8 cellular contexts compared by ENCODE assay signal in the genomic region with DNA sequence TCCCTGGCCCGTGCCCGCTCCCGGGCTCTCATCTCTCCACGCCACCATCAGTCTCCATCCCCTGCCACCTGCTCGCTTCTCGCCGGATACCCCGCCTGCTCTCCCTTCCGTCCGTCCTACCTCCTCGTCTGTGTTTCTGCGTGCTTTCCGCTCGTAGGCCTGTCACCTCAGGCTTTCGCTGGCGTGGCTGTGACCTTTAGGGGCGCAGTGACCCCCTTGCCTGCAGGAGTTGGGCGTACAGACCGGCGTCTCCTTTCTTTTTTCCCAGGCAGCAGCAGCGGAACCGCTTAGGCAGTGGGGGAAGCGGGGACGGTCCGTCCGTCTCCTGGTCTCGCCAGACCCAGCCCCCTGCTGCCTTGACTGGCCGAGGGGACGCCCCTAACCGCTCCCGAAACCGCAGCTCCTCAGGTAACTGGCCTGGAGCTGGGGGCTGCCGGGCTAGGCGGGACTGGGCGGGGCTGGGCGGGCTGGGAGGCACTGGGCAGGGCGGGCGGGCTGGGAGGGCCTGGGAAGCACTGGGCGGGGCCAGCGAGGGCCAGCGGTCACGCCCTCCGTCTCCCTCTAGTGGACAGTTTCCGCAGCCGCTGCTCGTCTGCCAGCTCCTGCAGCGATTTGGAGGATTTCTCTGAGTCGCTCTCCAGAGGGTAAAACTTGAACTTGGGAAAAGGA. TPM values are rescaled to one million over a fixed set of nuclear protein-coding genes. Genes with fewer than 3 reads are reported as not detected.
A peak's percentile ranks its signal among the peaks of the same experiment; 100 is the strongest.
DNase-seq lines count a peak whose midpoint lies in the region; FAIRE-seq and TF ChIP-seq lines count a peak whose summit lies in the region.

No MANE protein-coding gene starts in this region.

- H3K36me3 Mint-ChIP-seq in IgD-negative memory B cell (peaks cover under 1% of the 10 kb centered on the region), neural crest cell (ENCODE audit: low read depth) (no peaks in the 10 kb centered on the region)
- peaks cover 14% of the 10 kb centered on the region for H3K36me3 Mint-ChIP-seq in activated T-helper 2 cell treated with anti-CD3 and anti-CD28 coated beads, Interferon-gamma antibody, Interleukin-2, Interleukin-4, amounts not matched to agents 10 μg/mL and 5 μg/mL and 100 μg/mL, durations not matched to agents 14 hours and 24 hours and 36 hours (ENCODE audit: low read depth)
- peaks cover 7% of the 10 kb centered on the region for H3K36me3 Mint-ChIP-seq in stimulated activated naive CD8-positive, alpha-beta T cell treated with anti-CD3 and anti-CD28 coated beads, Interleukin-15, Interleukin-2, amounts not matched to agents 100 ng/mL and 50 ng/mL, for 24 hours (ENCODE audit: low read depth)

- TF ChIP-seq CTCF in Peyer's patch (IDR thresholded peaks at IDR 0.05) (peak in 5 of 6 experiments; percentile 64 to 92 (median 70)), neural crest cell (conservative IDR thresholded peaks at IDR 0.05) (peak; percentile 85)

- H3K27me3 Mint-ChIP-seq in IgD-negative memory B cell (peaks cover 8% of the 10 kb centered on the region), neural crest cell (ENCODE audit: low read depth) (peaks cover 51% of the 10 kb centered on the region)
- peaks cover 18% of the 10 kb centered on the region for H3K27me3 Mint-ChIP-seq in activated T-helper 2 cell treated with anti-CD3 and anti-CD28 coated beads, Interferon-gamma antibody, Interleukin-2, Interleukin-4, amounts not matched to agents 10 μg/mL and 5 μg/mL and 100 μg/mL, durations not matched to agents 14 hours and 24 hours and 36 hours (ENCODE audit: low read depth)
- peaks cover 19% of the 10 kb centered on the region for H3K27me3 Mint-ChIP-seq in stimulated activated naive CD8-positive, alpha-beta T cell treated with anti-CD3 and anti-CD28 coated beads, Interleukin-15, Interleukin-2, amounts not matched to agents 100 ng/mL and 50 ng/mL, for 24 hours

- H3K27me3 ChIP-seq in Peyer's patch, result peaks cover 0 to 12% of the 10 kb centered on the region in 2 donors

- TF ChIP-seq POLR2A in GM12892 (IDR thresholded peaks at IDR 0.05; ENCODE audit: low read depth, low read length), result no peak
- no peak for TF ChIP-seq POLR2A in Peyer's patch (IDR thresholded peaks at IDR 0.05)

- FAIRE-seq in GM12892 (lab: Jason Lieb, UNC), result peak; percentile 92

- peak; percentile 87 for DNase-seq in GM12892 (ENCODE audit: insufficient read length)
- peak; percentile 74 to 91 (median 91) for DNase-seq in Peyer's patch
- peak; percentile 72 for DNase-seq in activated T-helper 2 cell treated with anti-CD3 and anti-CD28 coated beads, Interferon-gamma antibody, Interleukin-2, Interleukin-4, amounts not matched to agents 10 μg/mL and 5 μg/mL and 100 μg/mL, durations not matched to agents 14 hours and 24 hours and 36 hours (ENCODE audit: low spot score)
- peak; percentile 59 for DNase-seq in fibroblast of the conjunctiva (ENCODE audit: low read depth)
- peak; percentile 86 for DNase-seq in neural crest cell (ENCODE audit: low read depth, low spot score)
- DNase-seq in DMS114 treated with DMSO at 0.1 percent for 48 hours (lab: John Stamatoyannopoulos, UW; ENCODE audit: unreplicated experiment), result no peak

- intact Hi-C loops in activated T-helper 2 cell treated with anti-CD3 and anti-CD28 coated beads, Interferon-gamma antibody, Interleukin-2, Interleukin-4, amounts not matched to agents 10 μg/mL and 5 μg/mL and 100 μg/mL, durations not matched to agents 14 hours and 24 hours and 36 hours (cut with micrococcal nuclease), result loop anchor here (5.0 kb wide), 1 partner anchor 199 kb away; a partner anchor contains a TSS

- no peaks in the 10 kb centered on the region for H3K36me3 ChIP-seq in Peyer's patch

- peaks cover 7 to 9% (median 7%) of the 10 kb centered on the region in 3 donors for H3K4me1 Mint-ChIP-seq in IgD-negative memory B cell
- H3K4me1 Mint-ChIP-seq in activated T-helper 2 cell treated with anti-CD3 and anti-CD28 coated beads, Interferon-gamma antibody, Interleukin-2, Interleukin-4, amounts not matched to agents 10 μg/mL and 5 μg/mL and 100 μg/mL, durations not matched to agents 14 hours and 24 hours and 36 hours (ENCODE audit: low read depth), result peaks cover 12% of the 10 kb centered on the region
- peaks cover 20% of the 10 kb centered on the region for H3K4me1 Mint-ChIP-seq in neural crest cell
- peaks cover 17% of the 10 kb centered on the region for H3K4me1 Mint-ChIP-seq in stimulated activated naive CD8-positive, alpha-beta T cell treated with anti-CD3 and anti-CD28 coated beads, Interleukin-15, Interleukin-2, amounts not matched to agents 100 ng/mL and 50 ng/mL, for 24 hours (ENCODE audit: low read depth)

- H3K4me3 Mint-ChIP-seq in IgD-negative memory B cell (peak overlapping the region; percentile 65 to 95 (median 87)), neural crest cell (peak overlapping the region; percentile 77)
- H3K4me3 Mint-ChIP-seq in activated T-helper 2 cell treated with anti-CD3 and anti-CD28 coated beads, Interferon-gamma antibody, Interleukin-2, Interleukin-4, amounts not matched to agents 10 μg/mL and 5 μg/mL and 100 μg/mL, durations not matched to agents 14 hours and 24 hours and 36 hours (ENCODE audit: low read depth), result peak overlapping the region; percentile 85
- H3K4me3 Mint-ChIP-seq in stimulated activated naive CD8-positive, alpha-beta T cell treated with anti-CD3 and anti-CD28 coated beads, Interleukin-15, Interleukin-2, amounts not matched to agents 100 ng/mL and 50 ng/mL, for 24 hours, result peak overlapping the region; percentile 80

- no peaks in the 10 kb centered on the region for H3K9me3 ChIP-seq in Peyer's patch

- peak overlapping the region in 1 of 4 donors; percentile 55 for H3K27ac ChIP-seq in Peyer's patch

- H3K4me1 ChIP-seq in Peyer's patch, result peaks cover 0 to 21% (median 13%) of the 10 kb centered on the region in 4 donors

- H3K4me3 ChIP-seq in Peyer's patch, result peak overlapping the region; percentile 59 to 71 (median 64)

- H3K9me3 Mint-ChIP-seq in IgD-negative memory B cell, result no peaks in the 10 kb centered on the region
- H3K9me3 Mint-ChIP-seq in activated T-helper 2 cell treated with anti-CD3 and anti-CD28 coated beads, Interferon-gamma antibody, Interleukin-2, Interleukin-4, amounts not matched to agents 10 μg/mL and 5 μg/mL and 100 μg/mL, durations not matched to agents 14 hours and 24 hours and 36 hours, result no peaks in the 10 kb centered on the region
- no peaks in the 10 kb centered on the region for H3K9me3 Mint-ChIP-seq in neural crest cell
- H3K9me3 Mint-ChIP-seq in stimulated activated naive CD8-positive, alpha-beta T cell treated with anti-CD3 and anti-CD28 coated beads, Interleukin-15, Interleukin-2, amounts not matched to agents 100 ng/mL and 50 ng/mL, for 24 hours, result no peaks in the 10 kb centered on the region

- H3K27ac Mint-ChIP-seq in IgD-negative memory B cell, result peak overlapping the region in 2 of 3 donors; percentile 85 to 90
- H3K27ac Mint-ChIP-seq in activated T-helper 2 cell treated with anti-CD3 and anti-CD28 coated beads, Interferon-gamma antibody, Interleukin-2, Interleukin-4, amounts not matched to agents 10 μg/mL and 5 μg/mL and 100 μg/mL, durations not matched to agents 14 hours and 24 hours and 36 hours, result peak overlapping the region; percentile 53
- H3K27ac Mint-ChIP-seq in neural crest cell (ENCODE audit: unreplicated experiment), result no peak overlapping the region
- peak overlapping the region; percentile 31 for H3K27ac Mint-ChIP-seq in stimulated activated naive CD8-positive, alpha-beta T cell treated with anti-CD3 and anti-CD28 coated beads, Interleukin-15, Interleukin-2, amounts not matched to agents 100 ng/mL and 50 ng/mL, for 24 hours

RNA-seq across cellular contexts. Expression of a gene that starts 6.3 kb away (rescaled TPM):
- polyA plus RNA-seq in GM12892 (2012; ENCODE audit: missing spikeins), result not detected
- not detected for polyA plus RNA-seq in IgD-negative memory B cell
- total RNA-seq in Peyer's patch, result not detected
- not detected in 2 replicates for total RNA-seq in activated T-helper 2 cell treated with anti-CD3 and anti-CD28 coated beads, Interferon-gamma antibody, Interleukin-2, Interleukin-4, amounts not matched to agents 10 μg/mL and 5 μg/mL and 100 μg/mL, durations not matched to agents 14 hours and 24 hours and 36 hours
- not detected in 2 replicates for total RNA-seq in neural crest cell

RNA-seq across cellular contexts. Expression of a gene that starts 21.3 kb away (rescaled TPM):
- 10.5 TPM for polyA plus RNA-seq in GM12892 (2012; ENCODE audit: missing spikeins)
- polyA plus RNA-seq in IgD-negative memory B cell, result 8.7 TPM
- 10 to 100 TPM in 2 of 4 donors, 1 to 10 TPM in 2; 7.4 to 16.5 (median 10.8) TPM for total RNA-seq in Peyer's patch
- 25.3 and 31.2 TPM in 2 replicates for total RNA-seq in activated T-helper 2 cell treated with anti-CD3 and anti-CD28 coated beads, Interferon-gamma antibody, Interleukin-2, Interleukin-4, amounts not matched to agents 10 μg/mL and 5 μg/mL and 100 μg/mL, durations not matched to agents 14 hours and 24 hours and 36 hours
- 17.6 and 18.1 TPM in 2 replicates for total RNA-seq in neural crest cell

RNA-seq across cellular contexts. Expression of a gene that starts 24.2 kb away (rescaled TPM):
- polyA plus RNA-seq in GM12892 (2012; ENCODE audit: missing spikeins), result not detected
- not detected for polyA plus RNA-seq in IgD-negative memory B cell
- total RNA-seq in Peyer's patch, result not detected
- total RNA-seq in activated T-helper 2 cell treated with anti-CD3 and anti-CD28 coated beads, Interferon-gamma antibody, Interleukin-2, Interleukin-4, amounts not matched to agents 10 μg/mL and 5 μg/mL and 100 μg/mL, durations not matched to agents 14 hours and 24 hours and 36 hours, result not detected in 2 replicates
- 0.45 and 0.70 TPM in 2 replicates for total RNA-seq in neural crest cell

RNA-seq across cellular contexts. Expression of a gene that starts 42.9 kb away (rescaled TPM):
- not detected for polyA plus RNA-seq in GM12892 (2012; ENCODE audit: missing spikeins)
- polyA plus RNA-seq in IgD-negative memory B cell, result not detected
- 1 to 10 TPM in 2 of 4 donors, under 1 TPM in 2; 0.53 to 4.1 (median 1.5) TPM for total RNA-seq in Peyer's patch
- total RNA-seq in activated T-helper 2 cell treated with anti-CD3 and anti-CD28 coated beads, Interferon-gamma antibody, Interleukin-2, Interleukin-4, amounts not matched to agents 10 μg/mL and 5 μg/mL and 100 μg/mL, durations not matched to agents 14 hours and 24 hours and 36 hours, result 0.14 TPM in 1 of 2 replicates, not detected in the other
- total RNA-seq in neural crest cell, result 25.5 and 25.6 TPM in 2 replicates
